ENCODE assay signal across 9 cellular contexts in genomic region chr2:198374375-198375072, GRCh38.
DNase-seq lines count a peak whose midpoint lies in the region; ATAC-seq, FAIRE-seq and TF ChIP-seq lines count a peak whose summit lies in the region.
"Had no signal": no experiment of that assay in that cellular context is flagged by ENCODE, and none has a peak within 500 bp of the region (broad histone marks: within the 10 kb centered on the region; RNA-seq: fewer than 3 reads in every experiment).

No MANE protein-coding gene starts in this region.

- intact Hi-C loops in IMR-90 (cut with micrococcal nuclease) = loop anchor here (1.0 to 5.0 kb wide), 3 partner anchors 853 to 1364 kb away; no protein-coding TSS in a partner anchor
- intact Hi-C loops in dorsolateral prefrontal cortex (cut with DNase I) = loop anchor here (5.0 kb wide), 1 partner anchor 1088 kb away; no protein-coding TSS in a partner anchor

- no peak overlapping the region for H3K27ac ChIP-seq in IMR-90 (ENCODE audit: insufficient read depth, low read length)
- peak overlapping the region in 27 of 59 donors; percentile 1 to 70 (median 45) for H3K27ac ChIP-seq in dorsolateral prefrontal cortex

- no peak overlapping the region for H4K5ac ChIP-seq in IMR-90 (ENCODE audit: low read depth, low read length)

- H3K27me3 ChIP-seq in IMR-90 (ENCODE audit: control insufficient read depth, insufficient read depth, low read length) (no peaks in the 10 kb centered on the region), dorsolateral prefrontal cortex (peaks cover 0 to 3% (median 0%) of the 10 kb centered on the region in 45 donors)

- CTCF ChIA-PET in IMR-90 (lab: Yijun Ruan, JAX) = interaction anchor here (0.6 to 1.7 kb wide), 4 partner anchors 15 to 1114 kb away, joined by 3 to 12 read pairs (median 4); no protein-coding TSS in a partner anchor

- H3K4ac ChIP-seq in IMR-90 (ENCODE audit: low read depth, low read length) = no peak overlapping the region

- no peak overlapping the region for H2BK5ac ChIP-seq in IMR-90 (ENCODE audit: low read depth, low read length, poor library complexity, severe bottlenecking)

- TF ChIP-seq CTCF in IMR-90 (conservative IDR thresholded peaks at IDR 0.05; ENCODE audit: low read depth, low read length) = peak; percentile 74
- peak; percentile 56 to 86 (median 77) for TF ChIP-seq CTCF in dorsolateral prefrontal cortex (IDR thresholded peaks at IDR 0.05 in 54 of 56, conservative IDR thresholded peaks at IDR 0.05 in 2 of 56; ENCODE audit: low read depth in 1 of 56, partially characterized antibody in 56 of 56)
- peak; percentile 92 for TF ChIP-seq CTCF in neural crest cell (conservative IDR thresholded peaks at IDR 0.05)

- no peak overlapping the region for H4K8ac ChIP-seq in IMR-90 (ENCODE audit: low read depth in 2 of 2, low read length in 2 of 2)

- no peaks in the 10 kb centered on the region for H3K79me1 ChIP-seq in IMR-90 (ENCODE audit: low read depth in 1 of 2, low read length in 2 of 2)

- H2AFZ ChIP-seq in IMR-90 (replicated peaks; ENCODE audit: low read length, poor library complexity) = no peak overlapping the region

- WGBS in IMR-90 (ENCODE audit: extremely low coverage in 2 of 2, insufficient read length in 1 of 2), 2 experiments = no CpG with 5 or more reads among the region's 3 CpGs

- no peak for FAIRE-seq in RCC 7860 (lab: Jason Lieb, UNC)

- no peaks in the 10 kb centered on the region for H3K4me1 ChIP-seq in IMR-90 (ENCODE audit: control insufficient read depth, insufficient read depth, low read length)

- H3K9ac ChIP-seq in IMR-90 (ENCODE audit: low read depth, low read length) = no peak overlapping the region

- no peak overlapping the region for H3K18ac ChIP-seq in IMR-90 (ENCODE audit: low read depth, low read length)

- no peak overlapping the region for H3K4me2 ChIP-seq in IMR-90 (ENCODE audit: low read depth, low read length)

- peak; percentile 75 for TF ChIP-seq RAD21 in IMR-90 (IDR thresholded peaks at IDR 0.05; ENCODE audit: low read length)

- H3K36me3 ChIP-seq in IMR-90 (ENCODE audit: control insufficient read depth, insufficient read depth, low read length) = no peaks in the 10 kb centered on the region

- H3K4me3 Mint-ChIP-seq in neural crest cell = no peak overlapping the region
- H3K4me3 Mint-ChIP-seq: activated naive CD8-positive, alpha-beta T cell had no signal

- ATAC-seq in IMR-90 (ENCODE audit: low read depth) (peak; percentile 79), GM21390 (IDR thresholded peaks at IDR 0.05; ENCODE audit: unreplicated experiment) (no peak)

- TF ChIP-seq POLR2A in IMR-90 (IDR thresholded peaks at IDR 0.05; ENCODE audit: low read depth, low read length) = no peak

- no peak overlapping the region for H4K91ac ChIP-seq in IMR-90 (ENCODE audit: insufficient read depth, low read depth, low read length)

- peaks cover 4% of the 10 kb centered on the region for H3K27me3 Mint-ChIP-seq in neural crest cell (ENCODE audit: low read depth)

- no peaks in the 10 kb centered on the region for H3K9me3 Mint-ChIP-seq in neural crest cell

- no peak overlapping the region for H3K27ac Mint-ChIP-seq in neural crest cell (ENCODE audit: unreplicated experiment)
- H3K27ac Mint-ChIP-seq: activated naive CD8-positive, alpha-beta T cell had no signal

- no peaks in the 10 kb centered on the region for H3K36me3 Mint-ChIP-seq in neural crest cell (ENCODE audit: low read depth)
- H3K36me3 Mint-ChIP-seq: activated naive CD8-positive, alpha-beta T cell had no signal

- no peaks in the 10 kb centered on the region for H3K4me1 Mint-ChIP-seq in neural crest cell

- no peaks in the 10 kb centered on the region for H3K9me3 ChIP-seq in IMR-90 (ENCODE audit: control insufficient read depth, insufficient read depth, low read length)

- H2BK15ac ChIP-seq in IMR-90 (ENCODE audit: low read depth, low read length) = no peak overlapping the region

- in situ Hi-C loops in IMR-90 (cut with MboI; ENCODE audit: low sequenced_read_pairs) = loop anchor here (25.0 kb wide), 1 partner anchor 1113 kb away; no protein-coding TSS in a partner anchor

- no peaks in the 10 kb centered on the region for H4K20me1 ChIP-seq in IMR-90 (ENCODE audit: insufficient read depth, low read length)

- H3K23ac ChIP-seq in IMR-90 (ENCODE audit: low read depth, low read length) = no peak overlapping the region

- no peak overlapping the region for H3K4me3 ChIP-seq in IMR-90 (ENCODE audit: insufficient read depth, low read depth, low read length)
- peak overlapping the region in 26 of 59 donors; percentile 2 to 41 (median 24) for H3K4me3 ChIP-seq in dorsolateral prefrontal cortex

- no peak overlapping the region for H3K14ac ChIP-seq in IMR-90 (replicated peaks; ENCODE audit: low read depth, low read length)

- H2BK120ac ChIP-seq in IMR-90 (ENCODE audit: low read depth, low read length) = no peak overlapping the region

- H3K56ac ChIP-seq in IMR-90 (ENCODE audit: extremely low read depth, insufficient read depth, low read length) = no peak overlapping the region

- BruUV-seq in IMR-90 (replicated peaks; lab: Mats Ljungman, UMichigan) = no TSS peak

- POLR2A ChIA-PET in IMR-90 (lab: Charles Lee; ENCODE audit: unreplicated experiment) = no interaction called here

- DNase-seq in DMS79 (lab: John Stamatoyannopoulos, UW) = peak; percentile 0
- DNase-seq in DMS79 treated with DMSO at 0.1 percent for 48 hours (lab: John Stamatoyannopoulos, UW) = no peak
- peak; percentile 70 for DNase-seq in IMR-90
- peak; percentile 55 for DNase-seq in RKO (ENCODE audit: low spot score)
- peak in 6 of 10 donors; percentile 38 to 73 (median 48) for DNase-seq in dorsolateral prefrontal cortex
- peak; percentile 31 for DNase-seq in neural crest cell (ENCODE audit: low read depth, low spot score)
- no peak for DNase-seq in RCC 7860 (ENCODE audit: low spot score)

- dilution Hi-C loops in IMR-90 (cut with HindIII; ENCODE audit: low sequenced_read_pairs, unreplicated experiment) = no loop called here

- no peak overlapping the region for H2AK9ac ChIP-seq in IMR-90 (replicated peaks; ENCODE audit: low read depth, low read length, poor library complexity)

- H2AK5ac ChIP-seq in IMR-90 (ENCODE audit: low read depth, low read length) = no peak overlapping the region

- no peaks in the 10 kb centered on the region for H3K9me1 ChIP-seq in IMR-90 (ENCODE audit: insufficient read depth, low read length)

- no peak overlapping the region for H2BK20ac ChIP-seq in IMR-90 (ENCODE audit: low read depth, low read length)

TF ChIP-seq in IMR-90, 13 proteins besides CTCF, POLR2A, EP300 and RAD21:
- TF ChIP-seq ELK1 (IDR thresholded peaks at IDR 0.05; ENCODE audit: borderline replicate concordance, low read depth, low read length) (no peak), CEBPB (IDR thresholded peaks at IDR 0.05; ENCODE audit: low read depth, low read length) (no peak), SMC3 (IDR thresholded peaks at IDR 0.05; ENCODE audit: low read depth, low read length) (peak; percentile 37), MXI1 (IDR thresholded peaks at IDR 0.05; ENCODE audit: borderline replicate concordance, low read depth, low read length) (no peak)

Comparison
In these comparisons a context has a peak if more than half of its experiments do, and no peak if none do; other contexts are left out.
1. DNase-seq: peak in DMS79 (single experiment), IMR-90 (single experiment), RKO (single experiment), dorsolateral prefrontal cortex (6 of 10) and neural crest cell (single experiment); none in DMS79 treated with DMSO at 0.1 percent for 48 hours (single experiment) and RCC 7860 (single experiment).
2. Peak in every context shown above with its lines, with median percentiles within 50 percentile points of each other: CTCF ChIP-seq.